Comparison of ENCODE assay signal across 22 cellular contexts in the genomic region with DNA sequence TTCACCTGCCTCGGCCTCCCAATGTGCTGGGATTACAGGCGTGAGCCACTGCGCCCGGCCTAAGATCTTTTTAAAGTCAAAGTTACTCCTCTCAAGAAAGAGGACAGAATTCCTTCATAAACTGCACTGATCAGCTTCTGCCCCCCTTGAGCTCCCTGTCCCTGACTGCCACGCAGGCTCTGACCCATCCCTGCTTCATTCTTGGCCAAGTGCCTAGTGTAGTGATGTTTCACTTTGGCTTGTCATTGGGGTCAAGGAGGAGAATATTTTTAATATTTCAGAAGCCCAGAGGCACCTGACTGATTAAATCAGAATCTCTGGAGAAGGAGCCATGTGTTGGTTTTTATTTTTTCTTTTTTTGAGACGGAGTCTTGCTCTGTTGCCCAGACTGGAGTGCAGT. TPM values are rescaled to one million over a fixed set of nuclear protein-coding genes. Genes with fewer than 3 reads are reported as not detected.
"Had no signal": no experiment of that assay in that cellular context is flagged by ENCODE, and none has a peak within 500 bp of the region (broad histone marks: within the 10 kb centered on the region; RNA-seq: fewer than 3 reads in every experiment).

No MANE protein-coding gene starts in this region.

- H3K27ac Mint-ChIP-seq: activated CD4-positive, alpha-beta T cell treated with anti-CD3 and anti-CD28 coated beads for 36 hours; activated naive CD4-positive, alpha-beta T cell treated with anti-CD3 and anti-CD28 coated beads for 36 hours; activated naive CD8-positive, alpha-beta T cell treated with anti-CD3 and anti-CD28 coated beads for 36 hours; activated T-helper 1 cell treated with anti-CD3 and anti-CD28 coated beads, Interleukin-12 subunit alpha, Interleukin-12 subunit beta, Interleukin-2, Interleukin-4 antibody, amounts not matched to agents 30 ng/mL and 10 ng/mL and 1 ng/mL, durations not matched to agents 14 hours and 24 hours and 36 hours; brain; memory B cell; natural killer cell; T-helper 2 cell treated with Interferon-gamma antibody and Interleukin-4, amounts not matched to agents 5 μg/mL and 100 μg/mL, for 36 hours had no signal

- DNase-seq: activated CD4-positive, alpha-beta T cell treated with anti-CD3 and anti-CD28 coated beads for 36 hours; activated CD4-positive, alpha-beta T cell treated with anti-CD3 and anti-CD28 coated beads, Interleukin-2, amount 50 U/mL, for 4 hours; activated CD4-positive, CD25-positive, alpha-beta regulatory T cell; activated effector memory CD4-positive, alpha-beta T cell treated with anti-CD3 and anti-CD28 coated beads, Interleukin-2, amount 50 U/mL, for 16 hours; activated naive CD4-positive, alpha-beta T cell treated with anti-CD3 and anti-CD28 coated beads for 36 hours; activated naive CD8-positive, alpha-beta T cell treated with anti-CD3 and anti-CD28 coated beads for 36 hours; activated T-cell treated with anti-CD3 and anti-CD28 coated beads for 4 hours; esophagus squamous epithelium; glutamatergic neuron; midbrain; natural killer cell; stimulated activated CD4-positive, alpha-beta T cell treated with anti-CD3 and anti-CD28 coated beads, Interleukin-15, amount 100 ng/mL, for 24 hours; stimulated activated CD4-positive, alpha-beta T cell treated with anti-CD3 and anti-CD28 coated beads, Interleukin-2, amount 100 ng/mL, for 24 hours; stimulated activated naive CD4-positive, alpha-beta T cell treated with Interleukin-2 at 50 U/mL for 16 hours; T-helper 1 cell had no signal

- H3K9me3 Mint-ChIP-seq: activated naive CD4-positive, alpha-beta T cell treated with anti-CD3 and anti-CD28 coated beads for 36 hours; activated naive CD8-positive, alpha-beta T cell treated with anti-CD3 and anti-CD28 coated beads for 36 hours; activated T-helper 1 cell treated with anti-CD3 and anti-CD28 coated beads, Interleukin-12 subunit alpha, Interleukin-12 subunit beta, Interleukin-2, Interleukin-4 antibody, amounts not matched to agents 30 ng/mL and 10 ng/mL and 1 ng/mL, durations not matched to agents 14 hours and 24 hours and 36 hours; brain; memory B cell; natural killer cell; T-helper 2 cell treated with Interferon-gamma antibody and Interleukin-4, amounts not matched to agents 5 μg/mL and 100 μg/mL, for 36 hours had no signal

- H3K27me3 ChIP-seq: ascending aorta, right atrium auricular region, tibial nerve had no signal

- H3K4me3 Mint-ChIP-seq: activated CD4-positive, alpha-beta T cell treated with anti-CD3 and anti-CD28 coated beads for 36 hours; activated naive CD4-positive, alpha-beta T cell treated with anti-CD3 and anti-CD28 coated beads for 36 hours; activated naive CD8-positive, alpha-beta T cell treated with anti-CD3 and anti-CD28 coated beads for 36 hours; activated T-helper 1 cell treated with anti-CD3 and anti-CD28 coated beads, Interleukin-12 subunit alpha, Interleukin-12 subunit beta, Interleukin-2, Interleukin-4 antibody, amounts not matched to agents 30 ng/mL and 10 ng/mL and 1 ng/mL, durations not matched to agents 14 hours and 24 hours and 36 hours; brain; memory B cell; natural killer cell; T-helper 2 cell treated with Interferon-gamma antibody and Interleukin-4, amounts not matched to agents 5 μg/mL and 100 μg/mL, for 36 hours had no signal

- H3K9me3 ChIP-seq: ascending aorta, esophagus squamous epithelium, right atrium auricular region, tibial nerve had no signal

- H3K4me3 ChIP-seq: ascending aorta, esophagus squamous epithelium, right atrium auricular region, tibial nerve had no signal

- H3K27ac ChIP-seq: ascending aorta, right atrium auricular region, tibial nerve had no signal

- ATAC-seq: activated CD4-positive, alpha-beta T cell treated with anti-CD3 and anti-CD28 coated beads for 36 hours; natural killer cell had no signal

- H3K27me3 Mint-ChIP-seq: activated CD4-positive, alpha-beta T cell treated with anti-CD3 and anti-CD28 coated beads for 36 hours; activated naive CD8-positive, alpha-beta T cell treated with anti-CD3 and anti-CD28 coated beads for 36 hours had no signal

- H3K36me3 ChIP-seq: ascending aorta, right atrium auricular region had no signal

- H3K36me3 Mint-ChIP-seq: brain, natural killer cell had no signal

RNA-seq across cellular contexts. Expression of gene MRM1, which starts 9.1 kb away (rescaled TPM):
- total RNA-seq: ascending aorta had no signal
